8 cellular contexts compared by ENCODE assay signal in genomic region chr4:11412211-11412610, GRCh38. TPM values are rescaled to one million over a fixed set of nuclear protein-coding genes. Genes with fewer than 3 reads are reported as not detected.
"Had no signal": no experiment of that assay in that cellular context is flagged by ENCODE, and none has a peak within 500 bp of the region (broad histone marks: within the 10 kb centered on the region; RNA-seq: fewer than 3 reads in every experiment).

No MANE protein-coding gene starts in this region.

- H3K4me2 ChIP-seq: GM23338 had no signal

- H3K27ac ChIP-seq: GM23248 had no signal

- H3K9ac ChIP-seq: GM23248 had no signal

- H3K27ac Mint-ChIP-seq: GM23338, H9, HFFc6 had no signal

- H3K4me3 ChIP-seq: GM23248, GM23338, HAP-1 had no signal

- H3K4me3 Mint-ChIP-seq: GM23338, H9, HFFc6 had no signal

- H2AFZ ChIP-seq: GM23248, GM23338 had no signal

- H3K4me1 ChIP-seq: HAP-1 had no signal

- H3K9me3 ChIP-seq: HAP-1 had no signal

- DNase-seq: GM23248, GOT3, H7, H9, HCEC 1CT, HFFc6 had no signal

- ATAC-seq: GM23338 had no signal

- H3K36me3 ChIP-seq: HAP-1 had no signal

- H3K9me3 Mint-ChIP-seq: GM23338, H9 had no signal

RNA-seq across cellular contexts. Expression of gene HS3ST1, which starts 16.5 kb away (rescaled TPM):
- total RNA-seq: GM23248, HFFc6 had no signal
- polyA plus RNA-seq: GM23248 had no signal
